Comparison of ENCODE assay signal across 21 cellular contexts in the genomic region with DNA sequence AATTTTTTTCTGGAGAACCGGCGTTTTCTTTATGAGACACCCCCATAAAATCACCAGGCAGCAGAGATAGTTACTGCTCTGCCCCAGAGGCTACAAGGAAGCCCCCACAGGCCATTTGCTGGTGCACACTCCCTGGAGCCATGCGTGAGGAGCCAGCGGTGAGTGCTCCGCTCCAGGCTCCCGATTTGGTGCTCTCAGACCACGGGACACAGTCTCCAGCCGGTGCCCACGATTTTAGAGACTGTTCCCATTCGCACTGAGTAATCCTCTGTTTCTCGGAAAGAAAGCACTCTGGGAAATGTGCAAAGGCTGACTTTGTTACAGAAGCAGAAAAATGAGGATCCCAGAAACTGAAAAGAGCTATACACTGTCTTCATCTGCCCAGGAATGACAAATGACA.
"Had no signal": no experiment of that assay in that cellular context is flagged by ENCODE, and none has a peak within 500 bp of the region (broad histone marks: within the 10 kb centered on the region; RNA-seq: fewer than 3 reads in every experiment).

No MANE protein-coding gene starts in this region.

- H3K9me3 Mint-ChIP-seq: effector memory CD8-positive, alpha-beta T cell; stimulated activated naive CD8-positive, alpha-beta T cell treated with anti-CD3 and anti-CD28 coated beads, Interleukin-15, Interleukin-2, amounts not matched to agents 100 ng/mL and 50 ng/mL, for 24 hours had no signal

- H3K36me3 Mint-ChIP-seq: naive thymus-derived CD8-positive, alpha-beta T cell had no signal

- H3K4me1 Mint-ChIP-seq: neural crest cell had no signal

- H3K4me3 Mint-ChIP-seq: effector memory CD8-positive, alpha-beta T cell; naive thymus-derived CD8-positive, alpha-beta T cell; neural crest cell; stimulated activated naive B cell treated with anti-CD40 and anti-IgM and Interleukin-4, amounts not matched to agents 10 μg/mL and 1 μg/mL and 100 μg/mL, for 72 hours; stimulated activated naive CD8-positive, alpha-beta T cell treated with anti-CD3 and anti-CD28 coated beads, Interleukin-15, Interleukin-2, amounts not matched to agents 100 ng/mL and 50 ng/mL, for 24 hours had no signal

- H3K27me3 Mint-ChIP-seq: effector memory CD8-positive, alpha-beta T cell; stimulated activated naive B cell treated with anti-CD40 and anti-IgM and Interleukin-4, amounts not matched to agents 10 μg/mL and 1 μg/mL and 100 μg/mL, for 72 hours; stimulated activated naive CD8-positive, alpha-beta T cell treated with anti-CD3 and anti-CD28 coated beads, Interleukin-15, Interleukin-2, amounts not matched to agents 100 ng/mL and 50 ng/mL, for 24 hours had no signal

- H3K27ac ChIP-seq: coronary artery, gastrocnemius medialis, lower lobe of right lung, neutrophil, pancreas, right lobe of liver, suprapubic skin, thyroid gland, vagina had no signal

- H3K27me3 ChIP-seq: gastrocnemius medialis, neutrophil, pancreas, right lobe of liver, suprapubic skin, thyroid gland, vagina had no signal

- DNase-seq: dermis blood vessel endothelial cell; effector memory CD8-positive, alpha-beta T cell; foreskin fibroblast; gastrocnemius medialis; left ventricle myocardium superior; lower lobe of right lung; naive thymus-derived CD8-positive, alpha-beta T cell; pancreas; right lobe of liver; small intestine; stimulated activated CD4-positive, alpha-beta T cell treated with anti-CD3 and anti-CD28 coated beads, Interleukin-15, amount 100 ng/mL, for 24 hours; stimulated activated CD4-positive, alpha-beta T cell treated with anti-CD3 and anti-CD28 coated beads, Interleukin-2, amount 100 ng/mL, for 48 hours; stimulated activated naive B cell treated with anti-CD40 and anti-IgM and Interleukin-4, amounts not matched to agents 10 μg/mL and 1 μg/mL and 100 μg/mL, for 72 hours; thyroid gland; trophoblast cell had no signal

- ATAC-seq: effector memory CD8-positive, alpha-beta T cell; gastrocnemius medialis; left ventricle myocardium superior; lower lobe of right lung; naive thymus-derived CD8-positive, alpha-beta T cell; pancreas; right lobe of liver; stimulated activated naive B cell treated with anti-CD40 and anti-IgM and Interleukin-4, amounts not matched to agents 10 μg/mL and 1 μg/mL and 100 μg/mL, for 72 hours had no signal

- H3K27ac Mint-ChIP-seq: effector memory CD8-positive, alpha-beta T cell; stimulated activated naive B cell treated with anti-CD40 and anti-IgM and Interleukin-4, amounts not matched to agents 10 μg/mL and 1 μg/mL and 100 μg/mL, for 72 hours; stimulated activated naive CD8-positive, alpha-beta T cell treated with anti-CD3 and anti-CD28 coated beads, Interleukin-15, Interleukin-2, amounts not matched to agents 100 ng/mL and 50 ng/mL, for 24 hours had no signal

- H3K4me3 ChIP-seq: coronary artery, gastrocnemius medialis, lower lobe of right lung, pancreas, right lobe of liver, suprapubic skin, thyroid gland, vagina had no signal
